Comparison of ENCODE assay signal across 17 cellular contexts in genomic region chr1:58944439-58944838, GRCh38.
A peak's percentile ranks its signal among the peaks of the same experiment; 100 is the strongest.
DNase-seq lines count a peak whose midpoint lies in the region; ATAC-seq and TF ChIP-seq lines count a peak whose summit lies in the region.
"Had no signal": no experiment of that assay in that cellular context is flagged by ENCODE, and none has a peak within 500 bp of the region (broad histone marks: within the 10 kb centered on the region; RNA-seq: fewer than 3 reads in every experiment).

No MANE protein-coding gene starts in this region.

- H2BK12ac ChIP-seq in neuronal stem cell (ENCODE audit: low read length), result no peak overlapping the region

- POLR2A ChIA-PET in CD8-positive, alpha-beta memory T cell (lab: Charles Lee), result no interaction called here
- POLR2A ChIA-PET in activated CD8-positive, alpha-beta T cell treated with anti-CD3 and anti-CD28 coated beads, Interleukin-2, amount 10 ng/mL, durations not matched to agents 7 days and 5 days (lab: Charles Lee), result no interaction called here
- POLR2A ChIA-PET in WTC11 (lab: Charles Lee), result no interaction called here

- no peak overlapping the region for H3K27ac ChIP-seq in CD8-positive, alpha-beta memory T cell (ENCODE audit: low read depth, low read length)
- H3K27ac ChIP-seq in neuronal stem cell (replicated peaks; ENCODE audit: low read length), result no peak overlapping the region

- no peaks in the 10 kb centered on the region for H3K27me3 Mint-ChIP-seq in activated naive CD4-positive, alpha-beta T cell treated with anti-CD3 and anti-CD28 coated beads, Interleukin-2, amount 50 U/mL, for 24 hours
- no peaks in the 10 kb centered on the region for H3K27me3 Mint-ChIP-seq in activated naive CD4-positive, alpha-beta T cell treated with anti-CD3 and anti-CD28 coated beads for 36 hours (ENCODE audit: low read depth)
- no peaks in the 10 kb centered on the region for H3K27me3 Mint-ChIP-seq in CD8-positive, alpha-beta memory T cell
- H3K27me3 Mint-ChIP-seq in activated CD8-positive, alpha-beta T cell treated with anti-CD3 and anti-CD28 coated beads, Interleukin-2, amount 10 ng/mL, durations not matched to agents 7 days and 5 days (ENCODE audit: low read depth), result no peaks in the 10 kb centered on the region
- peaks cover 4% of the 10 kb centered on the region; the same call in 1 of the 2 replicates for H3K27me3 Mint-ChIP-seq in WTC11 (ENCODE audit: low read depth)

- no peak overlapping the region for H4K91ac ChIP-seq in neuronal stem cell (ENCODE audit: low read depth, low read length, poor library complexity)

- H3K4ac ChIP-seq in neuronal stem cell (ENCODE audit: low read length), result no peak overlapping the region

- no peak for ATAC-seq in activated CD8-positive, alpha-beta T cell treated with anti-CD3 and anti-CD28 coated beads, Interleukin-2, amount 10 ng/mL, durations not matched to agents 7 days and 5 days
- ATAC-seq in WTC11, result no peak
- no peak for ATAC-seq in HG03432 (IDR thresholded peaks at IDR 0.05; ENCODE audit: unreplicated experiment)

- H4K8ac ChIP-seq in neuronal stem cell (ENCODE audit: low read depth, low read length), result no peak overlapping the region

- no peak overlapping the region for H2BK120ac ChIP-seq in neuronal stem cell (ENCODE audit: low read depth, low read length)

- CTCF ChIA-PET in activated naive CD4-positive, alpha-beta T cell treated with anti-CD3 and anti-CD28 coated beads for 36 hours (lab: Charles Lee), result no interaction called here
- CTCF ChIA-PET in CD8-positive, alpha-beta memory T cell (lab: Charles Lee), result no interaction called here
- CTCF ChIA-PET in activated CD8-positive, alpha-beta T cell treated with anti-CD3 and anti-CD28 coated beads, Interleukin-2, amount 10 ng/mL, durations not matched to agents 7 days and 5 days (lab: Charles Lee), result interaction anchor here (1.7 kb wide), 1 partner anchor 100 kb away, joined by 4 read pairs; no protein-coding TSS in a partner anchor
- CTCF ChIA-PET in WTC11 (lab: Charles Lee), result interaction anchor here (0.6 kb wide), 1 partner anchor 305 kb away, joined by 3 read pairs; no protein-coding TSS in a partner anchor

- H3K14ac ChIP-seq in neuronal stem cell (ENCODE audit: low read length), result no peak overlapping the region

- peaks cover 80% of the 10 kb centered on the region for H3K4me1 Mint-ChIP-seq in activated naive CD4-positive, alpha-beta T cell treated with anti-CD3 and anti-CD28 coated beads, Interleukin-2, amount 50 U/mL, for 24 hours
- H3K4me1 Mint-ChIP-seq in activated naive CD4-positive, alpha-beta T cell treated with anti-CD3 and anti-CD28 coated beads for 36 hours (ENCODE audit: low read depth), result peaks cover 69% of the 10 kb centered on the region
- peaks cover 78 to 92% (median 85%) of the 10 kb centered on the region in 3 donors for H3K4me1 Mint-ChIP-seq in CD8-positive, alpha-beta memory T cell
- peaks cover 82% of the 10 kb centered on the region for H3K4me1 Mint-ChIP-seq in activated CD8-positive, alpha-beta T cell treated with anti-CD3 and anti-CD28 coated beads, Interleukin-2, amount 10 ng/mL, durations not matched to agents 7 days and 5 days (ENCODE audit: low read depth)
- H3K4me1 Mint-ChIP-seq in WTC11, result no peaks in the 10 kb centered on the region

- H3K23ac ChIP-seq in neuronal stem cell (ENCODE audit: low read depth, low read length, poor library complexity), result no peak overlapping the region

- no peak overlapping the region for H2AK5ac ChIP-seq in neuronal stem cell (ENCODE audit: low read depth, low read length)

- H3K79me1 ChIP-seq in neuronal stem cell (ENCODE audit: low read depth, low read length), result no peaks in the 10 kb centered on the region

- H3K9me3 Mint-ChIP-seq in activated naive CD4-positive, alpha-beta T cell treated with anti-CD3 and anti-CD28 coated beads, Interleukin-2, amount 50 U/mL, for 24 hours, result no peaks in the 10 kb centered on the region
- peaks cover 3% of the 10 kb centered on the region for H3K9me3 Mint-ChIP-seq in activated naive CD4-positive, alpha-beta T cell treated with anti-CD3 and anti-CD28 coated beads for 36 hours
- H3K9me3 Mint-ChIP-seq in CD8-positive, alpha-beta memory T cell, result peaks cover 0 to 1% (median 0%) of the 10 kb centered on the region in 5 donors
- peaks cover 7% of the 10 kb centered on the region for H3K9me3 Mint-ChIP-seq in activated CD8-positive, alpha-beta T cell treated with anti-CD3 and anti-CD28 coated beads, Interleukin-2, amount 10 ng/mL, durations not matched to agents 7 days and 5 days (ENCODE audit: insufficient read depth)
- peaks cover 7% of the 10 kb centered on the region; the same call in 1 of the 2 replicates for H3K9me3 Mint-ChIP-seq in WTC11

- no peaks in the 10 kb centered on the region for H3K36me3 ChIP-seq in CD8-positive, alpha-beta memory T cell (ENCODE audit: insufficient read depth, low read length)
- no peaks in the 10 kb centered on the region for H3K36me3 ChIP-seq in neuronal stem cell (replicated peaks in 1 of 2; ENCODE audit: control insufficient read depth in 2 of 2, insufficient read depth in 2 of 2, low read length in 2 of 2)

- peaks cover 73% of the 10 kb centered on the region for H3K4me1 ChIP-seq in CD8-positive, alpha-beta memory T cell (ENCODE audit: insufficient read depth, low read length)
- no peaks in the 10 kb centered on the region for H3K4me1 ChIP-seq in neuronal stem cell (ENCODE audit: control insufficient read depth in 2 of 2, insufficient read depth in 1 of 2, low read depth in 1 of 2, low read length in 2 of 2)
- H3K4me1 ChIP-seq: Caco-2 had no signal

- no peaks in the 10 kb centered on the region for H3K27me3 ChIP-seq in CD8-positive, alpha-beta memory T cell (ENCODE audit: insufficient read depth, low read length, poor library complexity, severe bottlenecking)
- H3K27me3 ChIP-seq in neuronal stem cell (ENCODE audit: control insufficient read depth in 3 of 3, insufficient read depth in 3 of 3, low read depth in 1 of 3, low read length in 3 of 3), result peaks cover 0 to 33% (median 2%) of the 10 kb centered on the region in 3 experiments

- no peak overlapping the region for H2BK5ac ChIP-seq in neuronal stem cell (ENCODE audit: low read length)

- H3K4me2 ChIP-seq in neuronal stem cell (ENCODE audit: insufficient read depth, low read length, poor library complexity, severe bottlenecking), result no peak overlapping the region

- intact Hi-C loops in activated naive CD4-positive, alpha-beta T cell treated with anti-CD3 and anti-CD28 coated beads for 36 hours (cut with micrococcal nuclease), result loop anchor here (1.0 to 5.0 kb wide), 2 partner anchors 41 to 63 kb away; no protein-coding TSS in a partner anchor

- no peak overlapping the region for H3K18ac ChIP-seq in neuronal stem cell (ENCODE audit: low read length)

- WGBS in neuronal stem cell (ENCODE audit: extremely low coverage in 2 of 2, insufficient read length in 2 of 2, insufficient replicate concordance in 1 of 2), 2 donors, result no CpG with 5 or more reads among the region's 3 CpGs

- no peak overlapping the region for H2AFZ ChIP-seq in neuronal stem cell (ENCODE audit: low read length)

- H2BK15ac ChIP-seq in neuronal stem cell (ENCODE audit: low read length), result peak overlapping the region; percentile 24

- H3K4me3 Mint-ChIP-seq in activated naive CD4-positive, alpha-beta T cell treated with anti-CD3 and anti-CD28 coated beads, Interleukin-2, amount 50 U/mL, for 24 hours, result peak overlapping the region; percentile 54
- H3K4me3 Mint-ChIP-seq in activated naive CD4-positive, alpha-beta T cell treated with anti-CD3 and anti-CD28 coated beads for 36 hours, result no peak overlapping the region
- peak overlapping the region in 4 of 7 donors; percentile 30 to 77 (median 59) for H3K4me3 Mint-ChIP-seq in CD8-positive, alpha-beta memory T cell
- no peak overlapping the region for H3K4me3 Mint-ChIP-seq in activated CD8-positive, alpha-beta T cell treated with anti-CD3 and anti-CD28 coated beads, Interleukin-2, amount 10 ng/mL, durations not matched to agents 7 days and 5 days
- no peak overlapping the region for H3K4me3 Mint-ChIP-seq in WTC11

- no peaks in the 10 kb centered on the region for H3K36me3 Mint-ChIP-seq in activated naive CD4-positive, alpha-beta T cell treated with anti-CD3 and anti-CD28 coated beads, Interleukin-2, amount 50 U/mL, for 24 hours
- H3K36me3 Mint-ChIP-seq in activated naive CD4-positive, alpha-beta T cell treated with anti-CD3 and anti-CD28 coated beads for 36 hours (ENCODE audit: low read depth), result no peaks in the 10 kb centered on the region
- H3K36me3 Mint-ChIP-seq in CD8-positive, alpha-beta memory T cell, result no peaks in the 10 kb centered on the region
- peaks cover 20% of the 10 kb centered on the region for H3K36me3 Mint-ChIP-seq in activated CD8-positive, alpha-beta T cell treated with anti-CD3 and anti-CD28 coated beads, Interleukin-2, amount 10 ng/mL, durations not matched to agents 7 days and 5 days (ENCODE audit: low read depth)
- H3K36me3 Mint-ChIP-seq in WTC11, result no peaks in the 10 kb centered on the region

- no peak for TF ChIP-seq CTCF in WTC11 (IDR thresholded peaks at IDR 0.05)

- H3K27ac Mint-ChIP-seq in activated naive CD4-positive, alpha-beta T cell treated with anti-CD3 and anti-CD28 coated beads, Interleukin-2, amount 50 U/mL, for 24 hours, result peak overlapping the region; percentile 67
- no peak overlapping the region for H3K27ac Mint-ChIP-seq in activated naive CD4-positive, alpha-beta T cell treated with anti-CD3 and anti-CD28 coated beads for 36 hours
- peak overlapping the region in 3 of 8 donors; percentile 33 to 51 (median 48) for H3K27ac Mint-ChIP-seq in CD8-positive, alpha-beta memory T cell
- peak overlapping the region; percentile 85 for H3K27ac Mint-ChIP-seq in activated CD8-positive, alpha-beta T cell treated with anti-CD3 and anti-CD28 coated beads, Interleukin-2, amount 10 ng/mL, durations not matched to agents 7 days and 5 days
- no peak overlapping the region for H3K27ac Mint-ChIP-seq in WTC11

- no peak for DNase-seq in activated naive CD4-positive, alpha-beta T cell treated with anti-CD3 and anti-CD28 coated beads for 36 hours
- no peak for DNase-seq in CD8-positive, alpha-beta memory T cell
- no peak for DNase-seq in activated CD8-positive, alpha-beta T cell treated with anti-CD3 and anti-CD28 coated beads, Interleukin-2, amount 10 ng/mL, durations not matched to agents 7 days and 5 days
- DNase-seq in neuronal stem cell (ENCODE audit: low spot score), result no peak
- DNase-seq in WTC11 (ENCODE audit: low spot score), result no peak
- DNase-seq: ACHN, Caco-2, GDM1, KBM-7, NCI-H187, NCI-H2107, NCI-H510A, NCI-H82, OCI-M1, Right ventricle myocardium superior had no signal

- H3K4me3 ChIP-seq in CD8-positive, alpha-beta memory T cell (ENCODE audit: low read length), result no peak overlapping the region
- peak overlapping the region in 1 of 2 donors; percentile 7 for H3K4me3 ChIP-seq in neuronal stem cell (ENCODE audit: low read length in 2 of 2)

- no peak overlapping the region for H3K9ac ChIP-seq in neuronal stem cell (ENCODE audit: low read depth, low read length, poor library complexity)

- no peaks in the 10 kb centered on the region for H3K9me3 ChIP-seq in CD8-positive, alpha-beta memory T cell (ENCODE audit: low read length)
- peaks cover 0 to 3% of the 10 kb centered on the region in 2 donors for H3K9me3 ChIP-seq in neuronal stem cell (replicated peaks in 1 of 2; ENCODE audit: control insufficient read depth in 2 of 2, insufficient read depth in 1 of 2, low read depth in 1 of 2, low read length in 2 of 2)
- H3K9me3 ChIP-seq: Caco-2 had no signal

TF ChIP-seq in WTC11, 78 proteins besides CTCF, POLR2A, EP300 and RAD21 (continues in another document):
- TF ChIP-seq ZNF138 (CRISPR knock-in tag; conservative IDR thresholded peaks at IDR 0.05), result no peak

Comparison
In these comparisons a context has a peak if more than half of its experiments do, and no peak if none do; other contexts are left out.
1. H3K27ac Mint-ChIP-seq: peak in activated naive CD4-positive, alpha-beta T cell treated with anti-CD3 and anti-CD28 coated beads, Interleukin-2, amount 50 U/mL, for 24 hours (single experiment) and activated CD8-positive, alpha-beta T cell treated with anti-CD3 and anti-CD28 coated beads, Interleukin-2, amount 10 ng/mL, durations not matched to agents 7 days and 5 days (single experiment); none in activated naive CD4-positive, alpha-beta T cell treated with anti-CD3 and anti-CD28 coated beads for 36 hours (single experiment) and WTC11 (single experiment).
2. H3K4me3 Mint-ChIP-seq: peak in activated naive CD4-positive, alpha-beta T cell treated with anti-CD3 and anti-CD28 coated beads, Interleukin-2, amount 50 U/mL, for 24 hours (single experiment) and CD8-positive, alpha-beta memory T cell (4 of 7); none in activated naive CD4-positive, alpha-beta T cell treated with anti-CD3 and anti-CD28 coated beads for 36 hours (single experiment), activated CD8-positive, alpha-beta T cell treated with anti-CD3 and anti-CD28 coated beads, Interleukin-2, amount 10 ng/mL, durations not matched to agents 7 days and 5 days (single experiment) and WTC11 (single experiment).
3. CTCF ChIA-PET loops: an anchor here in activated CD8-positive, alpha-beta T cell treated with anti-CD3 and anti-CD28 coated beads, Interleukin-2, amount 10 ng/mL, durations not matched to agents 7 days and 5 days (1.7 kb wide) and WTC11 (0.6 kb wide); none called in activated naive CD4-positive, alpha-beta T cell treated with anti-CD3 and anti-CD28 coated beads for 36 hours and CD8-positive, alpha-beta memory T cell.